10 cellular contexts compared by ENCODE assay signal in genomic region chr21:26881504-26882228, GRCh38. TPM values are rescaled to one million over a fixed set of nuclear protein-coding genes. Genes with fewer than 3 reads are reported as not detected.
DNase-seq lines count a peak whose midpoint lies in the region; ATAC-seq and TF ChIP-seq lines count a peak whose summit lies in the region.
"Had no signal": no experiment of that assay in that cellular context is flagged by ENCODE, and none has a peak within 500 bp of the region (broad histone marks: within the 10 kb centered on the region; RNA-seq: fewer than 3 reads in every experiment).

No MANE protein-coding gene starts in this region.

- H3K27me3 ChIP-seq in BJ (ENCODE audit: control insufficient read depth, insufficient read depth, low read length) (no peaks in the 10 kb centered on the region), tibial nerve (no peaks in the 10 kb centered on the region)

- ATAC-seq in HG02840 (IDR thresholded peaks at IDR 0.05; ENCODE audit: low FRiP score, unreplicated experiment) (no peak), GM19395 (IDR thresholded peaks at IDR 0.05; ENCODE audit: unreplicated experiment) (no peak)
- ATAC-seq: GM12878 had no signal

- H3K36me3 ChIP-seq in BJ (ENCODE audit: control insufficient read depth, insufficient read depth, low read length) (no peaks in the 10 kb centered on the region), tibial nerve (no peaks in the 10 kb centered on the region)

- no peaks in the 10 kb centered on the region for H3K9me3 ChIP-seq in tibial nerve

- H3K4me3 ChIP-seq in BJ (ENCODE audit: low read depth, low read length), result no peak overlapping the region
- no peak overlapping the region for H3K4me3 ChIP-seq in WI38 (ENCODE audit: low read depth, low read length)
- no peak overlapping the region for H3K4me3 ChIP-seq in tibial nerve
- H3K4me3 ChIP-seq: GM12878 had no signal

- CTCF ChIA-PET in BJ (lab: Yijun Ruan, JAX), result interaction anchor here (0.8 to 2.0 kb wide), 8 partner anchors 19 to 820 kb away, joined by 3 to 6 read pairs (median 4); partner anchors contain the start of gene ADAMTS5

- 62 to 63% methylated on average over 4 of the region's 4 CpGs for WGBS in tibial nerve, 2 donors

- H3K4me1 ChIP-seq in tibial nerve, result peaks cover 0 to 5% (median 0%) of the 10 kb centered on the region in 4 donors

- TF ChIP-seq EP300 in tibial nerve (IDR thresholded peaks at IDR 0.05), result no peak

- POLR2A ChIA-PET in BJ (lab: Charles Lee), result no interaction called here

- H3K27ac ChIP-seq in tibial nerve, result no peak overlapping the region

- DNase-seq in BJ (ENCODE audit: low read depth) (no peak), Kasumi-1 (lab: John Stamatoyannopoulos, UW) (peak; percentile 46 to 74), left kidney (ENCODE audit: low read depth, low spot score) (peak; percentile 43), GDM1 (lab: John Stamatoyannopoulos, UW) (no peak), tibial nerve (ENCODE audit: low spot score in 2 of 2) (no peak)
- DNase-seq: hypothalamus had no signal

- TF ChIP-seq POLR2A in tibial nerve (IDR thresholded peaks at IDR 0.05), result no peak

- TF ChIP-seq CTCF in BJ (IDR thresholded peaks at IDR 0.05; ENCODE audit: insufficient read depth, low read depth, low read length) (peak; percentile 39; the same call in 1 of the 2 replicates), WI38 (IDR thresholded peaks at IDR 0.05; ENCODE audit: low read depth, low read length) (peak; percentile 14; the same call in 1 of the 2 replicates), tibial nerve (IDR thresholded peaks at IDR 0.05) (peak in 2 of 5 experiments; percentile 27 to 28)

RNA-seq across cellular contexts. Expression of gene ADAMTS1, which starts 36.5 kb away (rescaled TPM):
- polyA plus RNA-seq in BJ (2011; rRNA removed), result 651 and 1,081 TPM in 2 replicates
- 838 and 1,450 TPM in 2 replicates for polyA minus RNA-seq in BJ (2011; rRNA and poly(A)+ RNA removed)
- 100 to 1,000 TPM; 232 to 412 (median 327) TPM for total RNA-seq in tibial nerve

Comparison
In these comparisons a context has a peak if more than half of its experiments do, and no peak if none do; other contexts are left out.
1. DNase-seq: peak in Kasumi-1 (2 of 2) and left kidney (single experiment); none in BJ (single experiment), GDM1 (single experiment) and tibial nerve (0 of 2).